ENCODE assay signal across 11 cellular contexts in the genomic region with DNA sequence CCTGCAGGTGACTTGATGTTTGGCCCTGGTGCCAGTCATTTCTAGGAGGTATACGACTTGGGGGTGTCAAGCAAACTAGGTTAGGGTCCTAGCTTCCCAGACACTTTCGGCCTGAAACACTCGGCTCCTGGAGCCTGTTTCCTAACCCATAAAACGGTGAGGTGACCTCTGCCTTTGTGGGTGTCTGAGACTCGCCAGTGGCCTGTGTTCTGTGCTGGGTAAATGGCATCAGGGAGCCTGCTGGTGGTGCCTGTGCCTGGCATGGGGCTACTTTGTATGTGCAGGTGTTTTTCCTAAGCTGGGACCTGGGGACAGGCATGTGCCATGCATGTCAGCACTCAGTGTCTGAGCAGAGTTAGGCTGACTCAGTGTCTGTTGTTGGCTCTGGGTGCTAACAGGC.
"Had no signal": no experiment of that assay in that cellular context is flagged by ENCODE, and none has a peak within 500 bp of the region (broad histone marks: within the 10 kb centered on the region; RNA-seq: fewer than 3 reads in every experiment).

No MANE protein-coding gene starts in this region.

- H3K4me3 Mint-ChIP-seq: activated naive CD8-positive, alpha-beta T cell; activated T-cell treated with anti-CD3 and anti-CD28 coated beads, Interleukin-2, amount 50 U/mL, for 4 hours; naive thymus-derived CD4-positive, alpha-beta T cell; T-helper 17 cell had no signal

- H3K27me3 ChIP-seq: colonic mucosa, gastrocnemius medialis had no signal

- DNase-seq: activated gamma-delta T cell; activated T-cell treated with anti-CD3 and anti-CD28 coated beads, Interleukin-2, amount 50 U/mL, for 4 hours; colonic mucosa; effector CD4-positive, alpha-beta T cell; gastrocnemius medialis; naive thymus-derived CD4-positive, alpha-beta T cell; stimulated activated CD4-positive, alpha-beta T cell treated with anti-CD3 and anti-CD28 coated beads, Interleukin-2, amount 100 ng/mL, for 24 hours; stimulated activated naive CD4-positive, alpha-beta T cell treated with Interleukin-2 at 50 U/mL for 16 hours; T-helper 17 cell had no signal

- ATAC-seq: activated T-cell treated with anti-CD3 and anti-CD28 coated beads, Interleukin-2, amount 50 U/mL, for 4 hours; naive thymus-derived CD4-positive, alpha-beta T cell; T-helper 17 cell had no signal

- H3K27ac Mint-ChIP-seq: activated naive CD8-positive, alpha-beta T cell; naive thymus-derived CD4-positive, alpha-beta T cell; T-helper 17 cell had no signal

- H3K27ac ChIP-seq: colonic mucosa, gastrocnemius medialis, psoas muscle had no signal

- H3K4me3 ChIP-seq: colonic mucosa, gastrocnemius medialis, psoas muscle had no signal

- H3K9me3 ChIP-seq: colonic mucosa, gastrocnemius medialis, psoas muscle had no signal

- H3K4me1 ChIP-seq: colonic mucosa had no signal

- H3K9me3 Mint-ChIP-seq: activated T-cell treated with anti-CD3 and anti-CD28 coated beads, Interleukin-2, amount 50 U/mL, for 4 hours had no signal

- H3K36me3 Mint-ChIP-seq: activated naive CD8-positive, alpha-beta T cell; naive thymus-derived CD4-positive, alpha-beta T cell had no signal

- H3K4me1 Mint-ChIP-seq: naive thymus-derived CD4-positive, alpha-beta T cell; T-helper 17 cell had no signal

- H3K36me3 ChIP-seq: colonic mucosa, gastrocnemius medialis had no signal
